In the genomic region with DNA sequence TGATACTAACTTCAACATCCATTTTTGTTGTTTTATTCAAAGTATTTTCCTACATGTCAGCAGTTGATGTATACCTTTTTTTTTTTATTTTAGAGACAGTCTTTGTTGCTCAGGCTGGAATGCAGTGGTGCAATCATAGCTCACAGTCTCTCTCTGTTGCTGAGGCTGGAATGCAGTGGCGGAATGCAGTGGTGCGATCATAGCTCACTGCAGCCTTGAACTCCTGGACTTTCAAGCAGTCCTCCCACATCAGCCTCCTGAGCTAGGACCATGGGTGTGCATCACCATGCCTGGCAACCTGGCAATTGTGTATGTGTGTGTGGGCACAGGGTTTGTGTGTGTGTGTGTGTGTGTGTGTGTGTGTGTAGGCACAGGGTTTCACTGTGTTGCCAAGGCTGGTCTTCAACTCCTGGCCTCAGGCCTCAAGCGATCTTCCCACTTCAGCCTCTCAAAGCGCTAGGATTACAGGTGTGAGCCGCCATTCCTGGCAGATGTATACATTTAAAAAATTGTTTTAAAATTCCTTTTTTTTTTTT, we compare ENCODE assay signal across 1 cellular context.
A peak's percentile ranks its signal among the peaks of the same experiment; 100 is the strongest.
TF ChIP-seq lines count a peak whose summit lies in the region.

No MANE protein-coding gene starts in this region.

TF ChIP-seq in HepG2, 621 proteins besides CTCF, POLR2A, EP300 and RAD21 (continued from another document and continues in another):
- TF ChIP-seq ZFP37 (CRISPR knock-in tag; IDR thresholded peaks at IDR 0.05; ENCODE audit: borderline replicate concordance): no peak
- no peak for TF ChIP-seq SATB2 (CRISPR knock-in tag; IDR thresholded peaks at IDR 0.05)
- TF ChIP-seq ZKSCAN8 (CRISPR knock-in tag; IDR thresholded peaks at IDR 0.05; ENCODE audit: borderline replicate concordance): peak; percentile 53; the same call in 1 of the 2 replicates
- peak; percentile 77; the same call in 1 of the 2 replicates for TF ChIP-seq DPF2 (CRISPR knock-in tag; IDR thresholded peaks at IDR 0.05; ENCODE audit: borderline replicate concordance, low read depth)
- no peak for TF ChIP-seq ZNF550 (CRISPR knock-in tag; IDR thresholded peaks at IDR 0.05; ENCODE audit: borderline replicate concordance)
- no peak for TF ChIP-seq MBD4 (IDR thresholded peaks at IDR 0.05; ENCODE audit: borderline replicate concordance, low read length)
- TF ChIP-seq, protein P1, sequence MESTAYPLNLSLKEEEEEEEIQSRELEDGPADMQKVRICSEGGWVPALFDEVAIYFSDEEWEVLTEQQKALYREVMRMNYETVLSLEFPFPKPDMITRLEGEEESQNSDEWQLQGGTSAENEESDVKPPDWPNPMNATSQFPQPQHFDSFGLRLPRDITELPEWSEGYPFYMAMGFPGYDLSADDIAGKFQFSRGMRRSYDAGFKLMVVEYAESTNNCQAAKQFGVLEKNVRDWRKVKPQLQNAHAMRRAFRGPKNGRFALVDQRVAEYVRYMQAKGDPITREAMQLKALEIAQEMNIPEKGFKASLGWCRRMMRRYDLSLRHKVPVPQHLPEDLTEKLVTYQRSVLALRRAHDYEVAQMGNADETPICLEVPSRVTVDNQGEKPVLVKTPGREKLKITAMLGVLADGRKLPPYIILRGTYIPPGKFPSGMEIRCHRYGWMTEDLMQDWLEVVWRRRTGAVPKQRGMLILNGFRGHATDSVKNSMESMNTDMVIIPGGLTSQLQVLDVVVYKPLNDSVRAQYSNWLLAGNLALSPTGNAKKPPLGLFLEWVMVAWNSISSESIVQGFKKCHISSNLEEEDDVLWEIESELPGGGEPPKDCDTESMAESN (CRISPR knock-in tag; conservative IDR thresholded peaks at IDR 0.05): no peak
- TF ChIP-seq ZNF335 (CRISPR knock-in tag; IDR thresholded peaks at IDR 0.05): no peak
- TF ChIP-seq, protein P2, sequence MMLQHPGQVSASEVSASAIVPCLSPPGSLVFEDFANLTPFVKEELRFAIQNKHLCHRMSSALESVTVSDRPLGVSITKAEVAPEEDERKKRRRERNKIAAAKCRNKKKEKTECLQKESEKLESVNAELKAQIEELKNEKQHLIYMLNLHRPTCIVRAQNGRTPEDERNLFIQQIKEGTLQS (CRISPR knock-in tag; IDR thresholded peaks at IDR 0.05): peak; percentile 83
- TF ChIP-seq PCBP1 (IDR thresholded peaks at IDR 0.05; ENCODE audit: borderline replicate concordance, low read depth, low read length): no peak
- TF ChIP-seq, protein P3, sequence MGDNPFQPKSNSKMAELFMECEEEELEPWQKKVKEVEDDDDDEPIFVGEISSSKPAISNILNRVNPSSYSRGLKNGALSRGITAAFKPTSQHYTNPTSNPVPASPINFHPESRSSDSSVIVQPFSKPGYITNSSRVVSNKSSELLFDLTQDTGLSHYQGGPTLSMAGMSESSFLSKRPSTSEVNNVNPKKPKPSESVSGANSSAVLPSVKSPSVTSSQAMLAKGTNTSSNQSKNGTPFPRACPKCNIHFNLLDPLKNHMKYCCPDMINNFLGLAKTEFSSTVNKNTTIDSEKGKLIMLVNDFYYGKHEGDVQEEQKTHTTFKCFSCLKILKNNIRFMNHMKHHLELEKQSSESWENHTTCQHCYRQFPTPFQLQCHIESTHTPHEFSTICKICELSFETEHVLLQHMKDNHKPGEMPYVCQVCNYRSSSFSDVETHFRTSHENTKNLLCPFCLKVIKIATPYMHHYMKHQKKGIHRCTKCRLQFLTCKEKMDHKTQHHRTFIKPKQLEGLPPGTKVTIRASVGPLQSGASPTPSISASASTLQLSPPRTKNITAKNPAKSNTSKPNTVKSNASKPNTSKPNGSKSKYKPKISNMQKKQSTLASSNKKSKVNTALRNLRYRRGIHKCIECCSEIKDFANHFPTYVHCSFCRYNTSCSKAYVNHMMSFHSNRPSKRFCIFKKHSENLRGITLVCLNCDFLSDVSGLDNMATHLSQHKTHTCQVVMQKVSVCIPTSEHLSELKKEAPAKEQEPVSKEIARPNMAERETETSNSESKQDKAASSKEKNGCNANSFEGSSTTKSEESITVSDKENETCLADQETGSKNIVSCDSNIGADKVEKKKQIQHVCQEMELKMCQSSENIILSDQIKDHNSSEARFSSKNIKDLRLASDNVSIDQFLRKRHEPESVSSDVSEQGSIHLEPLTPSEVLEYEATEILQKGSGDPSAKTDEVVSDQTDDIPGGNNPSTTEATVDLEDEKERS (CRISPR knock-in tag; IDR thresholded peaks at IDR 0.05): 0 out of 2 replicates have a peak, but pooled peaks have one; percentile 49
- TF ChIP-seq PPARG (CRISPR knock-in tag; conservative IDR thresholded peaks at IDR 0.05): no peak
- TF ChIP-seq ZNF136 (CRISPR knock-in tag; IDR thresholded peaks at IDR 0.05; ENCODE audit: low read depth): no peak
- TF ChIP-seq, protein P4, sequence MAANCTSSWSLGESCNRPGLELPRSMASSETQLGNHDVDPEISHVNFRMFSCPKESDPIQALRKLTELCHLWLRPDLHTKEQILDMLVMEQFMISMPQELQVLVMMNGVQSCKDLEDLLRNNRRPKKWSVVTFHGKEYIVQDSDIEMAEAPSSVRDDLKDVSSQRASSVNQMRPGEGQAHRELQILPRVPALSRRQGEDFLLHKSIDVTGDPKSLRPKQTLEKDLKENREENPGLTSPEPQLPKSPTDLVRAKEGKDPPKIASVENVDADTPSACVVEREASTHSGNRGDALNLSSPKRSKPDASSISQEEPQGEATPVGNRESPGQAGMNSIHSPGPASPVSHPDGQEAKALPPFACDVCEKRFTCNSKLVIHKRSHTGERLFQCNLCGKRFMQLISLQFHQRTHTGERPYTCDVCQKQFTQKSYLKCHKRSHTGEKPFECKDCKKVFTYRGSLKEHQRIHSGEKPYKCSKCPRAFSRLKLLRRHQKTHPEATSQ (CRISPR knock-in tag; IDR thresholded peaks at IDR 0.05; ENCODE audit: borderline replicate concordance): peak; percentile 63; the same call in 1 of the 2 replicates
- TF ChIP-seq ZNF629 (CRISPR knock-in tag; conservative IDR thresholded peaks at IDR 0.05): 0 out of 2 replicates have a peak, but pooled peaks have one; percentile 30
- no peak for TF ChIP-seq SIN3B (IDR thresholded peaks at IDR 0.05; ENCODE audit: low read length)
- TF ChIP-seq, protein P5, sequence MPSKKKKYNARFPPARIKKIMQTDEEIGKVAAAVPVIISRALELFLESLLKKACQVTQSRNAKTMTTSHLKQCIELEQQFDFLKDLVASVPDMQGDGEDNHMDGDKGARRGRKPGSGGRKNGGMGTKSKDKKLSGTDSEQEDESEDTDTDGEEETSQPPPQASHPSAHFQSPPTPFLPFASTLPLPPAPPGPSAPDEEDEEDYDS (CRISPR knock-in tag; IDR thresholded peaks at IDR 0.05): no peak
- peak; percentile 63; the same call in 1 of the 2 replicates for TF ChIP-seq TBX3 (IDR thresholded peaks at IDR 0.05; ENCODE audit: borderline replicate concordance)
- TF ChIP-seq, protein P6, sequence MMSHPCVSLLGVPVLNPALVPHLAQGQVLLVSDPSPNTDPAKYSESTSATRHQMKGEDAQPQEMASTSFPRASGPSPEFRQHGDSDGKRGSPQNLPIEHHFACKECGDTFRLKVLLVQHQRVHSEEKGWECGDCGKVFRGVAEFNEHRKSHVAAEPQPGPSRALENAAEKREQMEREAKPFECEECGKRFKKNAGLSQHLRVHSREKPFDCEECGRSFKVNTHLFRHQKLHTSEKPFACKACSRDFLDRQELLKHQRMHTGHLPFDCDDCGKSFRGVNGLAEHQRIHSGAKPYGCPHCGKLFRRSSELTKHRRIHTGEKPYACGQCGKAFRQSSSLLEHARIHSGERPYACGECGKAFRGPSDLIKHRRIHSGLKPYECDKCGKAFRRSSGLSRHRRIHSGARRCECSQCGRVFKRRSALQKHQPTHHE (CRISPR knock-in tag; IDR thresholded peaks at IDR 0.05; ENCODE audit: borderline replicate concordance): no peak
- TF ChIP-seq EHMT2 (IDR thresholded peaks at IDR 0.05; ENCODE audit: borderline replicate concordance, low read depth, low read length): peak; percentile 69; the same call in 1 of the 2 replicates
- TF ChIP-seq, protein P7, sequence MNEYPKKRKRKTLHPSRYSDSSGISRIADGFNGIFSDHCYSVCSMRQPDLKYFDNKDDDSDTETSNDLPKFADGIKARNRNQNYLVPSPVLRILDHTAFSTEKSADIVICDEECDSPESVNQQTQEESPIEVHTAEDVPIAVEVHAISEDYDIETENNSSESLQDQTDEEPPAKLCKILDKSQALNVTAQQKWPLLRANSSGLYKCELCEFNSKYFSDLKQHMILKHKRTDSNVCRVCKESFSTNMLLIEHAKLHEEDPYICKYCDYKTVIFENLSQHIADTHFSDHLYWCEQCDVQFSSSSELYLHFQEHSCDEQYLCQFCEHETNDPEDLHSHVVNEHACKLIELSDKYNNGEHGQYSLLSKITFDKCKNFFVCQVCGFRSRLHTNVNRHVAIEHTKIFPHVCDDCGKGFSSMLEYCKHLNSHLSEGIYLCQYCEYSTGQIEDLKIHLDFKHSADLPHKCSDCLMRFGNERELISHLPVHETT (CRISPR knock-in tag; conservative IDR thresholded peaks at IDR 0.05): no peak
- no peak for TF ChIP-seq NFATC3 (CRISPR knock-in tag; IDR thresholded peaks at IDR 0.05)
- TF ChIP-seq SMARCC2 (IDR thresholded peaks at IDR 0.05): 0 out of 2 replicates have a peak, but pooled peaks have one; percentile 22
- no peak for TF ChIP-seq TGIF2 (CRISPR knock-in tag; IDR thresholded peaks at IDR 0.05)
- TF ChIP-seq ZNF766 (CRISPR knock-in tag; IDR thresholded peaks at IDR 0.05; ENCODE audit: borderline replicate concordance): no peak
- TF ChIP-seq, protein P8, sequence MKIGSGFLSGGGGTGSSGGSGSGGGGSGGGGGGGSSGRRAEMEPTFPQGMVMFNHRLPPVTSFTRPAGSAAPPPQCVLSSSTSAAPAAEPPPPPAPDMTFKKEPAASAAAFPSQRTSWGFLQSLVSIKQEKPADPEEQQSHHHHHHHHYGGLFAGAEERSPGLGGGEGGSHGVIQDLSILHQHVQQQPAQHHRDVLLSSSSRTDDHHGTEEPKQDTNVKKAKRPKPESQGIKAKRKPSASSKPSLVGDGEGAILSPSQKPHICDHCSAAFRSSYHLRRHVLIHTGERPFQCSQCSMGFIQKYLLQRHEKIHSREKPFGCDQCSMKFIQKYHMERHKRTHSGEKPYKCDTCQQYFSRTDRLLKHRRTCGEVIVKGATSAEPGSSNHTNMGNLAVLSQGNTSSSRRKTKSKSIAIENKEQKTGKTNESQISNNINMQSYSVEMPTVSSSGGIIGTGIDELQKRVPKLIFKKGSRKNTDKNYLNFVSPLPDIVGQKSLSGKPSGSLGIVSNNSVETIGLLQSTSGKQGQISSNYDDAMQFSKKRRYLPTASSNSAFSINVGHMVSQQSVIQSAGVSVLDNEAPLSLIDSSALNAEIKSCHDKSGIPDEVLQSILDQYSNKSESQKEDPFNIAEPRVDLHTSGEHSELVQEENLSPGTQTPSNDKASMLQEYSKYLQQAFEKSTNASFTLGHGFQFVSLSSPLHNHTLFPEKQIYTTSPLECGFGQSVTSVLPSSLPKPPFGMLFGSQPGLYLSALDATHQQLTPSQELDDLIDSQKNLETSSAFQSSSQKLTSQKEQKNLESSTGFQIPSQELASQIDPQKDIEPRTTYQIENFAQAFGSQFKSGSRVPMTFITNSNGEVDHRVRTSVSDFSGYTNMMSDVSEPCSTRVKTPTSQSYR (CRISPR knock-in tag; IDR thresholded peaks at IDR 0.05; ENCODE audit: borderline replicate concordance): peak; percentile 31; the same call in 1 of the 2 replicates
- no peak for TF ChIP-seq FOXC1 (CRISPR knock-in tag; IDR thresholded peaks at IDR 0.05; ENCODE audit: borderline replicate concordance)
- TF ChIP-seq KDM5A (IDR thresholded peaks at IDR 0.05; ENCODE audit: borderline replicate concordance, low read length): no peak
- TF ChIP-seq ZNF331 (CRISPR knock-in tag; IDR thresholded peaks at IDR 0.05): peak; percentile 65; the same call in 1 of the 2 replicates
- TF ChIP-seq, protein P9, sequence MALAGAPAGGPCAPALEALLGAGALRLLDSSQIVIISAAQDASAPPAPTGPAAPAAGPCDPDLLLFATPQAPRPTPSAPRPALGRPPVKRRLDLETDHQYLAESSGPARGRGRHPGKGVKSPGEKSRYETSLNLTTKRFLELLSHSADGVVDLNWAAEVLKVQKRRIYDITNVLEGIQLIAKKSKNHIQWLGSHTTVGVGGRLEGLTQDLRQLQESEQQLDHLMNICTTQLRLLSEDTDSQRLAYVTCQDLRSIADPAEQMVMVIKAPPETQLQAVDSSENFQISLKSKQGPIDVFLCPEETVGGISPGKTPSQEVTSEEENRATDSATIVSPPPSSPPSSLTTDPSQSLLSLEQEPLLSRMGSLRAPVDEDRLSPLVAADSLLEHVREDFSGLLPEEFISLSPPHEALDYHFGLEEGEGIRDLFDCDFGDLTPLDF (CRISPR knock-in tag; IDR thresholded peaks at IDR 0.05): no peak
